Comparison of ENCODE assay signal across 19 cellular contexts in genomic region chr4:135250040-135250439, GRCh38.
A peak's percentile ranks its signal among the peaks of the same experiment; 100 is the strongest.
DNase-seq lines count a peak whose midpoint lies in the region; ATAC-seq, FAIRE-seq and TF ChIP-seq lines count a peak whose summit lies in the region.
"Had no signal": no experiment of that assay in that cellular context is flagged by ENCODE, and none has a peak within 500 bp of the region (broad histone marks: within the 10 kb centered on the region; RNA-seq: fewer than 3 reads in every experiment).

No MANE protein-coding gene starts in this region.

- intact Hi-C loops in HepG2 (cut with micrococcal nuclease; ENCODE audit: unreplicated experiment) = no loop called here
- intact Hi-C loops in right lobe of liver (cut with DNase I) = no loop called here

- no peaks in the 10 kb centered on the region for H3K9me3 ChIP-seq in HepG2 (ENCODE audit: low read length)
- no peaks in the 10 kb centered on the region for H3K9me3 ChIP-seq in right lobe of liver
- no peaks in the 10 kb centered on the region for H3K9me3 ChIP-seq in neural progenitor cell (ENCODE audit: low read depth)
- H3K9me3 ChIP-seq in mesenchymal stem cell (ENCODE audit: control insufficient read depth, low read length) = no peaks in the 10 kb centered on the region
- H3K9me3 ChIP-seq: BLaER1 treated with 17β-estradiol and CSF1 and Interleukin-3, amounts not matched to agents 10 nM and 100 nM had no signal

- no peak for TF ChIP-seq POLR2A in HepG2 (IDR thresholded peaks at IDR 0.05; ENCODE audit: insufficient read depth in 1 of 2, low read depth in 2 of 2, low read length in 2 of 2)
- no peak for TF ChIP-seq POLR2A in right lobe of liver (IDR thresholded peaks at IDR 0.05)

- H3K4me1 Mint-ChIP-seq in WTC11 (peaks cover 28% of the 10 kb centered on the region), neural progenitor cell (peaks cover 23% of the 10 kb centered on the region)
- H3K4me1 Mint-ChIP-seq: B cell, IgD-negative memory B cell had no signal

- H4K20me1 ChIP-seq in HepG2 (ENCODE audit: insufficient read depth, low read length) = no peaks in the 10 kb centered on the region
- H4K20me1 ChIP-seq in neural progenitor cell (ENCODE audit: low read depth) = no peaks in the 10 kb centered on the region
- H4K20me1 ChIP-seq: BLaER1 treated with 17β-estradiol and CSF1 and Interleukin-3, amounts not matched to agents 10 nM and 100 nM had no signal

- H4K8ac ChIP-seq in mesenchymal stem cell (ENCODE audit: low read length) = no peak overlapping the region

- no peak overlapping the region for H3K14ac ChIP-seq in mesenchymal stem cell (ENCODE audit: low read length in 2 of 2)

- H2AFZ ChIP-seq in HepG2 (ENCODE audit: low read length) (no peak overlapping the region), neural progenitor cell (replicated peaks) (no peak overlapping the region), mesenchymal stem cell (ENCODE audit: low read depth, low read length) (no peak overlapping the region)

- H3K27me3 ChIP-seq in HepG2 (ENCODE audit: control insufficient read depth in 1 of 2, insufficient read depth in 2 of 2, low read length in 2 of 2) (no peaks in the 10 kb centered on the region), right lobe of liver (no peaks in the 10 kb centered on the region), neural progenitor cell (no peaks in the 10 kb centered on the region), mesenchymal stem cell (ENCODE audit: control insufficient read depth in 1 of 2, insufficient read depth in 1 of 2, low read length in 2 of 2) (no peaks in the 10 kb centered on the region)
- H3K27me3 ChIP-seq: BLaER1 treated with 17β-estradiol and CSF1 and Interleukin-3, amounts not matched to agents 10 nM and 100 nM had no signal

- H3K23ac ChIP-seq in mesenchymal stem cell (ENCODE audit: low read length in 2 of 2) = no peak overlapping the region

- H3K27ac Mint-ChIP-seq in WTC11 = no peak overlapping the region
- H3K27ac Mint-ChIP-seq in neural progenitor cell = no peak overlapping the region
- H3K27ac Mint-ChIP-seq: B cell; CD8-positive, alpha-beta T cell; HFFc6; IgD-negative memory B cell had no signal

- POLR2A ChIA-PET in HepG2 (lab: Yijun Ruan, JAX) (no interaction called here), WTC11 (lab: Charles Lee) (no interaction called here)

- no peak overlapping the region for H2AK5ac ChIP-seq in mesenchymal stem cell (ENCODE audit: low read length, severe bottlenecking)

- H2BK15ac ChIP-seq in mesenchymal stem cell (ENCODE audit: low read depth, poor library complexity, severe bottlenecking) = no peak overlapping the region

- no peak for ATAC-seq in HepG2
- ATAC-seq in right lobe of liver = no peak
- ATAC-seq in WTC11 = peak; percentile 46
- no peak for ATAC-seq in HG03432 (IDR thresholded peaks at IDR 0.05; ENCODE audit: unreplicated experiment)
- ATAC-seq: CD8-positive, alpha-beta T cell; HCT116 had no signal

- H4K91ac ChIP-seq in mesenchymal stem cell (ENCODE audit: low read length) = no peak overlapping the region

- 0% methylated on average over 1 of the region's 1 CpG for WGBS in HepG2 (ENCODE audit: low lambda C conversion rate)
- WGBS in right lobe of liver (ENCODE audit: insufficient coverage, low coverage, low lambda C conversion rate, missing lambda C conversion rate) = 25% methylated on average over 1 of the region's 1 CpG
- WGBS in mesenchymal stem cell = 100% methylated on average over 1 of the region's 1 CpG

- H3K36me3 Mint-ChIP-seq in WTC11 (no peaks in the 10 kb centered on the region), neural progenitor cell (no peaks in the 10 kb centered on the region)
- H3K36me3 Mint-ChIP-seq: CD8-positive, alpha-beta T cell; IgD-negative memory B cell had no signal

- H3K4me3 Mint-ChIP-seq in WTC11 = no peak overlapping the region
- H3K4me3 Mint-ChIP-seq in neural progenitor cell = no peak overlapping the region
- H3K4me3 Mint-ChIP-seq: B cell; CD8-positive, alpha-beta T cell; HFFc6; IgD-negative memory B cell had no signal

- H2BK12ac ChIP-seq in mesenchymal stem cell (ENCODE audit: low read length in 2 of 2) = no peak overlapping the region

- in situ Hi-C loops in HepG2 (cut with HindIII; ENCODE audit: extremely low pct_ligation_motif_present, low pct_unique_long_range_greater_than_20kb) = no loop called here

- H3K36me3 ChIP-seq in HepG2 (replicated peaks in 1 of 2; ENCODE audit: control insufficient read depth in 1 of 2, insufficient read depth in 2 of 2, low read length in 2 of 2) (no peaks in the 10 kb centered on the region), right lobe of liver (no peaks in the 10 kb centered on the region), neural progenitor cell (no peaks in the 10 kb centered on the region), mesenchymal stem cell (ENCODE audit: control insufficient read depth in 1 of 2, insufficient read depth in 2 of 2, low read depth in 1 of 2, low read length in 2 of 2) (no peaks in the 10 kb centered on the region)
- H3K36me3 ChIP-seq: BLaER1 treated with 17β-estradiol and CSF1 and Interleukin-3, amounts not matched to agents 10 nM and 100 nM had no signal

- no peak overlapping the region for H2BK120ac ChIP-seq in mesenchymal stem cell (ENCODE audit: low read depth, low read length)

- H3K4me2 ChIP-seq in HepG2 (ENCODE audit: low read depth, low read length) = no peak overlapping the region
- peak overlapping the region; percentile 46 for H3K4me2 ChIP-seq in neural progenitor cell
- H3K4me2 ChIP-seq in mesenchymal stem cell (ENCODE audit: low read length, poor library complexity, severe bottlenecking) = no peak overlapping the region
- H3K4me2 ChIP-seq: BLaER1 treated with 17β-estradiol and CSF1 and Interleukin-3, amounts not matched to agents 10 nM and 100 nM had no signal

- H3K4me3 ChIP-seq in HepG2 (replicated peaks in 1 of 3; ENCODE audit: insufficient read depth in 1 of 3, low read depth in 2 of 3, low read length in 3 of 3) (no peak overlapping the region), right lobe of liver (no peak overlapping the region), neural progenitor cell (no peak overlapping the region), mesenchymal stem cell (ENCODE audit: insufficient read depth in 1 of 2, low read depth in 1 of 2, low read length in 2 of 2) (no peak overlapping the region)
- H3K4me3 ChIP-seq: BLaER1 treated with 17β-estradiol and CSF1 and Interleukin-3, amounts not matched to agents 10 nM and 100 nM had no signal

- H3K18ac ChIP-seq in mesenchymal stem cell (ENCODE audit: low read depth in 1 of 2, low read length in 2 of 2) = no peak overlapping the region

- CTCF ChIA-PET in HepG2 (lab: Yijun Ruan, JAX; ENCODE audit: low intra/inter-chr PET ratio, low total read pairs) = no interaction called here
- CTCF ChIA-PET in WTC11 (lab: Charles Lee) = no interaction called here

- H2BK5ac ChIP-seq in mesenchymal stem cell (ENCODE audit: low read depth, low read length, poor library complexity, severe bottlenecking) = no peak overlapping the region

- no peak overlapping the region for H3K4ac ChIP-seq in mesenchymal stem cell (ENCODE audit: low read depth in 1 of 2, low read length in 2 of 2)

- TF ChIP-seq EP300 in HepG2 (IDR thresholded peaks at IDR 0.05; ENCODE audit: low read depth in 2 of 2, low read length in 2 of 2) (no peak), HepG2 (CRISPR knock-in tag; IDR thresholded peaks at IDR 0.05; ENCODE audit: borderline replicate concordance) (no peak)

- no peak for FAIRE-seq in HepG2 (lab: Jason Lieb, UNC)

- H3K9ac ChIP-seq in HepG2 (ENCODE audit: insufficient read depth, low read depth, low read length) = no peak overlapping the region
- no peak overlapping the region for H3K9ac ChIP-seq in neural progenitor cell
- H3K9ac ChIP-seq in mesenchymal stem cell (ENCODE audit: low read length) = no peak overlapping the region
- H3K9ac ChIP-seq: BLaER1 treated with 17β-estradiol and CSF1 and Interleukin-3, amounts not matched to agents 10 nM and 100 nM had no signal

- H3K27me3 Mint-ChIP-seq in WTC11 (ENCODE audit: low read depth) (no peaks in the 10 kb centered on the region), neural progenitor cell (ENCODE audit: insufficient read depth, low read depth) (no peaks in the 10 kb centered on the region)
- H3K27me3 Mint-ChIP-seq: B cell, IgD-negative memory B cell had no signal

- H3K4me1 ChIP-seq in HepG2 (ENCODE audit: insufficient read depth, low read length) (no peaks in the 10 kb centered on the region), right lobe of liver (no peaks in the 10 kb centered on the region), neural progenitor cell (peaks cover 23% of the 10 kb centered on the region), mesenchymal stem cell (ENCODE audit: control insufficient read depth, insufficient read depth, low read depth, low read length) (no peaks in the 10 kb centered on the region)
- H3K4me1 ChIP-seq: BLaER1 treated with 17β-estradiol and CSF1 and Interleukin-3, amounts not matched to agents 10 nM and 100 nM had no signal

- H3K27ac ChIP-seq in HepG2 (ENCODE audit: extremely low read length, insufficient read depth, low read length) (no peak overlapping the region), right lobe of liver (no peak overlapping the region), neural progenitor cell (no peak overlapping the region), mesenchymal stem cell (ENCODE audit: low read length, poor library complexity, severe bottlenecking) (no peak overlapping the region)
- H3K27ac ChIP-seq: BLaER1 treated with 17β-estradiol and CSF1 and Interleukin-3, amounts not matched to agents 10 nM and 100 nM had no signal

- no peaks in the 10 kb centered on the region for H3K79me1 ChIP-seq in mesenchymal stem cell (replicated peaks; ENCODE audit: low read length, poor library complexity, severe bottlenecking)

- H3F3A ChIP-seq in neural progenitor cell (ENCODE audit: low read depth) = peaks cover 3% of the 10 kb centered on the region

- H3K9me3 Mint-ChIP-seq in WTC11 (no peaks in the 10 kb centered on the region), neural progenitor cell (no peaks in the 10 kb centered on the region)
- H3K9me3 Mint-ChIP-seq: CD8-positive, alpha-beta T cell; HFFc6; IgD-negative memory B cell had no signal

- BruUV-seq in HepG2 (replicated peaks; lab: Mats Ljungman, UMichigan) = no TSS peak

- no peak for TF ChIP-seq RAD21 in HepG2 (CRISPR knock-in tag; IDR thresholded peaks at IDR 0.05)

- TF ChIP-seq CTCF in HepG2 (CRISPR knock-in tag; IDR thresholded peaks at IDR 0.05) (no peak), right lobe of liver (IDR thresholded peaks at IDR 0.05) (no peak), WTC11 (IDR thresholded peaks at IDR 0.05) (no peak), neural progenitor cell (IDR thresholded peaks at IDR 0.05) (no peak)

- H3K79me2 ChIP-seq in HepG2 (ENCODE audit: insufficient read depth, low read length) (no peaks in the 10 kb centered on the region), neural progenitor cell (ENCODE audit: low read depth) (no peaks in the 10 kb centered on the region)

- DNase-seq in HepG2 (ENCODE audit: low spot score) = no peak
- DNase-seq in right lobe of liver = no peak
- DNase-seq in WTC11 (ENCODE audit: low spot score) = no peak
- no peak for DNase-seq in neural progenitor cell (ENCODE audit: low spot score)
- DNase-seq in NCI-H748 (lab: John Stamatoyannopoulos, UW; ENCODE audit: unreplicated experiment) = no peak
- DNase-seq in mesenchymal stem cell = no peak
- DNase-seq: 8988T; Calu3; CD8-positive, alpha-beta T cell; DMS79 treated with DMSO at 0.1 percent for 48 hours; GF-D8; GOT3; H7; HFFc6 had no signal

TF ChIP-seq in HepG2, 621 proteins besides CTCF, POLR2A, EP300 and RAD21 (continues in another document):
- TF ChIP-seq ZNF501 (CRISPR knock-in tag; IDR thresholded peaks at IDR 0.05) = no peak
